ENCODE assay signal across 13 cellular contexts in genomic region chr16:57814896-57815295, GRCh38. TPM values are rescaled to one million over a fixed set of nuclear protein-coding genes. Genes with fewer than 3 reads are reported as not detected.
A peak's percentile ranks its signal among the peaks of the same experiment; 100 is the strongest.
DNase-seq lines count a peak whose midpoint lies in the region; ATAC-seq, FAIRE-seq and TF ChIP-seq lines count a peak whose summit lies in the region.
"Had no signal": no experiment of that assay in that cellular context is flagged by ENCODE, and none has a peak within 500 bp of the region (broad histone marks: within the 10 kb centered on the region; RNA-seq: fewer than 3 reads in every experiment).

No MANE protein-coding gene starts in this region.

- H3K36me3 ChIP-seq in KMS-11 (ENCODE audit: insufficient read depth) (no peaks in the 10 kb centered on the region), kidney (ENCODE audit: control insufficient read depth in 1 of 2, insufficient read depth in 2 of 2, low read length in 2 of 2) (no peaks in the 10 kb centered on the region), thyroid gland (no peaks in the 10 kb centered on the region)

- FAIRE-seq in kidney (lab: Jason Lieb, UNC): no peak

- H3K27me3 Mint-ChIP-seq in dendritic cell treated with granulocyte-macrophage colony-stimulating factor and Interleukin-4, amounts not matched to agents 40 ng/mL and 50 ng/mL, for 4 days: peaks cover 18% of the 10 kb centered on the region

- H3K4me1 Mint-ChIP-seq in dendritic cell treated with granulocyte-macrophage colony-stimulating factor and Interleukin-4, amounts not matched to agents 40 ng/mL and 50 ng/mL, for 4 days (ENCODE audit: low read depth): peaks cover 55% of the 10 kb centered on the region

- ATAC-seq in GM18517 (IDR thresholded peaks at IDR 0.05; ENCODE audit: unreplicated experiment) (no peak), GM18511 (IDR thresholded peaks at IDR 0.05; ENCODE audit: unreplicated experiment) (no peak)
- ATAC-seq: HCT116 had no signal

- peak; percentile 16 for DNase-seq in kidney
- no peak for DNase-seq in thyroid gland
- no peak for DNase-seq in activated T-cell treated with anti-CD3 and anti-CD28 coated beads for 4 hours
- DNase-seq: NCI-H1092, NCI-H1694, NCI-H2107, NCI-H226, NCI-H526 had no signal

- no peak overlapping the region for H3K4me3 Mint-ChIP-seq in dendritic cell treated with granulocyte-macrophage colony-stimulating factor and Interleukin-4, amounts not matched to agents 40 ng/mL and 50 ng/mL, for 4 days

- no peak overlapping the region for H3K9ac ChIP-seq in KMS-11
- H3K9ac ChIP-seq in kidney (ENCODE audit: low read length in 2 of 2): no peak overlapping the region

- H4K20me1 ChIP-seq in KMS-11 (ENCODE audit: insufficient read depth): no peaks in the 10 kb centered on the region

- H3K9me3 ChIP-seq in kidney (ENCODE audit: control insufficient read depth in 1 of 2, low read length in 2 of 2): no peaks in the 10 kb centered on the region
- no peaks in the 10 kb centered on the region for H3K9me3 ChIP-seq in thyroid gland

- intact Hi-C loops in dendritic cell treated with granulocyte-macrophage colony-stimulating factor and Interleukin-4, amounts not matched to agents 40 ng/mL and 50 ng/mL, for 4 days (cut with micrococcal nuclease): no loop called here
- intact Hi-C loops in kidney (cut with DNase I) (no loop called here), thyroid gland (cut with DNase I) (no loop called here)

- H3K27ac Mint-ChIP-seq in dendritic cell treated with granulocyte-macrophage colony-stimulating factor and Interleukin-4, amounts not matched to agents 40 ng/mL and 50 ng/mL, for 4 days: peak overlapping the region; percentile 81

- H3K36me3 Mint-ChIP-seq in dendritic cell treated with granulocyte-macrophage colony-stimulating factor and Interleukin-4, amounts not matched to agents 40 ng/mL and 50 ng/mL, for 4 days (ENCODE audit: low read depth): no peaks in the 10 kb centered on the region

- H2AFZ ChIP-seq in KMS-11 (ENCODE audit: low read depth): 0 out of 2 replicates have a peak overlapping the region, but pooled peaks have one; percentile 36

- H3K4me2 ChIP-seq in KMS-11: peak overlapping the region; percentile 89

- H3K27me3 ChIP-seq in KMS-11 (ENCODE audit: insufficient read depth, low read depth) (no peaks in the 10 kb centered on the region), thyroid gland (no peaks in the 10 kb centered on the region)

- H3K4me1 ChIP-seq in KMS-11 (ENCODE audit: low read depth, poor library complexity, severe bottlenecking) (peaks cover 51% of the 10 kb centered on the region), kidney (ENCODE audit: control insufficient read depth in 1 of 2, insufficient read depth in 1 of 2, low read depth in 1 of 2, low read length in 2 of 2) (peaks cover 23 to 26% of the 10 kb centered on the region in 2 donors), thyroid gland (peaks cover 33 to 44% of the 10 kb centered on the region in 2 donors)

- 86 to 100% methylated on average over 2 of the region's 3 CpGs for WGBS in thyroid gland, 2 donors

- no peaks in the 10 kb centered on the region for H3K9me3 Mint-ChIP-seq in dendritic cell treated with granulocyte-macrophage colony-stimulating factor and Interleukin-4, amounts not matched to agents 40 ng/mL and 50 ng/mL, for 4 days

- H3K4me3 ChIP-seq in KMS-11 (IDR thresholded peaks at IDR 0.05; ENCODE audit: insufficient read depth, low read depth, low read length): no peak overlapping the region
- H3K4me3 ChIP-seq in kidney (ENCODE audit: low read length in 2 of 2): no peak overlapping the region
- no peak overlapping the region for H3K4me3 ChIP-seq in thyroid gland (replicated peaks in 1 of 3)

- no peaks in the 10 kb centered on the region for H3K79me2 ChIP-seq in KMS-11 (ENCODE audit: insufficient read depth, low read depth)

- TF ChIP-seq POLR2A in thyroid gland (IDR thresholded peaks at IDR 0.05): no peak

- H3K27ac ChIP-seq in KMS-11: peak overlapping the region; percentile 91; the same call in 1 of the 2 replicates
- peak overlapping the region in 1 of 2 donors; percentile 2 for H3K27ac ChIP-seq in kidney (ENCODE audit: low read depth in 2 of 2, low read length in 2 of 2)
- peak overlapping the region; percentile 98 to 100 (median 98) for H3K27ac ChIP-seq in thyroid gland

- TF ChIP-seq CTCF in KMS-11 (conservative IDR thresholded peaks at IDR 0.05; ENCODE audit: low read depth, low read length): no peak
- no peak for TF ChIP-seq CTCF in kidney (IDR thresholded peaks at IDR 0.05; ENCODE audit: borderline replicate concordance, extremely low read depth, insufficient read depth)
- no peak for TF ChIP-seq CTCF in thyroid gland (IDR thresholded peaks at IDR 0.05)

RNA-seq across cellular contexts. Expression of gene KIFC3, which starts 12.6 kb away (rescaled TPM):
- total RNA-seq in kidney (109 TPM), thyroid gland (100 to 1,000 TPM in 3 of 4 donors, 10 to 100 TPM in 1; 88.8 to 153 (median 132) TPM)
- polyA plus RNA-seq in kidney (ENCODE audit: insufficient read depth, low read depth, low replicate concordance): 74.9 TPM
